1 cellular context compared by ENCODE assay signal in the genomic region with DNA sequence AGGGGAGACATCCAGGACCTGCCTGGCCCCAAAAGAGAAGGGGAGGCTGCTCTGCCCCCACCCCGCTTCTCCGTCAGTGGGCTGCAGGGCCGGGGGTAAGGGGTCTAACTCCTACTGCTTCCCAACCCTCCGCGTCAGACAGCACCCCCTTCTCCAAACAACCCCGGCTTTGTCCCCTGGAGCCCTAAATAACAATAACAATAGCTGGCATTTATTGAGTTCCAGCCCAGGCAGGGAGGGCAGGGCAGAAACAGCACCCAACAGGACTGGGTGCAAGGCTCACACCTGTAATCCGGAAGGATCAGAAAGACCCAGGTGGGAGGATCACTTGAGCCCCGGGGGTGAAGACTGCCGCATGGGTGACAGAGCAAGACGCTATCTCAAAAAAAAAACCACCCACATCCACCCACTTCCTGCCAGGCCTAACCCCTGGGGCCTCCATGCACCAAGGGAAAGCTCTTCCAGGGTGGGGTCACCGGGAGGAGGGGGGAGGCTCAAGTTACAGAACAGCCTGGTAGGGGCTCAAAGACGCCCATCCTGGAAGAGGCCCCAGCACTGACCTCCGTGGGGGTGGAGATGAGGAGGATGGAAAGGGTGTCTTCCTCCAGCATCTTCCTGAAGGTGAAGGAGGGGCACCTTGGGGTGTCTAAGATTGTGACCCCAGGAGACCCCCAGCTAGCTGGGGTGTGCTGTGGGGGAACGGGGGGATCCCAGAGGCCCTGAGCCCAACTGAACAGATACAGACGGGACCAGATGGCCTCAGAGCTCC.
TF ChIP-seq lines count a peak whose summit lies in the region.

No MANE protein-coding gene starts in this region.

TF ChIP-seq in GM12878, 131 proteins besides CTCF, POLR2A, EP300 and RAD21 (continues in another document):
- TF ChIP-seq JUND (IDR thresholded peaks at IDR 0.05; ENCODE audit: low read depth, low read length) (no peak), TCF12 (IDR thresholded peaks at IDR 0.05; ENCODE audit: low read depth, low read length) (no peak), RELA (IDR thresholded peaks at IDR 0.05; ENCODE audit: borderline replicate concordance, partially characterized antibody) (no peak), E2F4 (IDR thresholded peaks at IDR 0.05; ENCODE audit: low read depth, low read length) (no peak), CREM (IDR thresholded peaks at IDR 0.05; ENCODE audit: low read depth) (peak; percentile 31; the same call in 1 of the 2 replicates), EED (IDR thresholded peaks at IDR 0.05; ENCODE audit: low read depth) (peak; percentile 85), FOS (IDR thresholded peaks at IDR 0.05; ENCODE audit: borderline replicate concordance, extremely low read depth, insufficient read length) (no peak), SUZ12 (IDR thresholded peaks at IDR 0.05; ENCODE audit: unreplicated experiment) (no peak), TBL1XR1 (IDR thresholded peaks at IDR 0.05; ENCODE audit: low read depth, low read length) (no peak), MTA2 (IDR thresholded peaks at IDR 0.05; ENCODE audit: low read depth) (no peak; the same call in 1 of the 2 replicates), TARDBP (IDR thresholded peaks at IDR 0.05; ENCODE audit: borderline replicate concordance) (no peak), SIX5 (IDR thresholded peaks at IDR 0.05; ENCODE audit: low read depth, low read length, severe bottlenecking) (no peak), RBBP5 (conservative IDR thresholded peaks at IDR 0.05) (no peak), SIN3A (IDR thresholded peaks at IDR 0.05; ENCODE audit: low read depth, low read length) (no peak), ZNF622 (IDR thresholded peaks at IDR 0.05) (no peak), BCLAF1 (IDR thresholded peaks at IDR 0.05) (no peak), STAT1 (conservative IDR thresholded peaks at IDR 0.05) (no peak), MTA3 (IDR thresholded peaks at IDR 0.05; ENCODE audit: borderline replicate concordance, low read length) (no peak; the same call in 1 of the 2 replicates), MAX (IDR thresholded peaks at IDR 0.05; ENCODE audit: low read depth, low read length) (no peak), LARP7 (IDR thresholded peaks at IDR 0.05) (0 out of 2 replicates have a peak, but pooled peaks have one; percentile 22), RAD51 (IDR thresholded peaks at IDR 0.05) (no peak), ATF2 (IDR thresholded peaks at IDR 0.05; ENCODE audit: low read length) (no peak), PBX3 (IDR thresholded peaks at IDR 0.05; ENCODE audit: insufficient replicate concordance, low read depth, low read length) (no peak), BCL11A (IDR thresholded peaks at IDR 0.05; ENCODE audit: low read depth, low read length) (no peak), ASH2L (IDR thresholded peaks at IDR 0.05; ENCODE audit: borderline replicate concordance, low read depth) (no peak), IRF4 (IDR thresholded peaks at IDR 0.05; ENCODE audit: low read depth, low read length) (no peak), HCFC1 (IDR thresholded peaks at IDR 0.05; ENCODE audit: low read length) (no peak), NFIC (IDR thresholded peaks at IDR 0.05; ENCODE audit: low read depth, low read length) (peak; percentile 48; the same call in 1 of the 2 replicates), ZNF592 (IDR thresholded peaks at IDR 0.05) (no peak), MXI1 (IDR thresholded peaks at IDR 0.05; ENCODE audit: low read depth, low read length) (no peak)
- TF ChIP-seq, protein P1, sequence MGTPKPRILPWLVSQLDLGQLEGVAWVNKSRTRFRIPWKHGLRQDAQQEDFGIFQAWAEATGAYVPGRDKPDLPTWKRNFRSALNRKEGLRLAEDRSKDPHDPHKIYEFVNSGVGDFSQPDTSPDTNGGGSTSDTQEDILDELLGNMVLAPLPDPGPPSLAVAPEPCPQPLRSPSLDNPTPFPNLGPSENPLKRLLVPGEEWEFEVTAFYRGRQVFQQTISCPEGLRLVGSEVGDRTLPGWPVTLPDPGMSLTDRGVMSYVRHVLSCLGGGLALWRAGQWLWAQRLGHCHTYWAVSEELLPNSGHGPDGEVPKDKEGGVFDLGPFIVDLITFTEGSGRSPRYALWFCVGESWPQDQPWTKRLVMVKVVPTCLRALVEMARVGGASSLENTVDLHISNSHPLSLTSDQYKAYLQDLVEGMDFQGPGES (IDR thresholded peaks at IDR 0.05) = no peak
- TF ChIP-seq, protein P2, sequence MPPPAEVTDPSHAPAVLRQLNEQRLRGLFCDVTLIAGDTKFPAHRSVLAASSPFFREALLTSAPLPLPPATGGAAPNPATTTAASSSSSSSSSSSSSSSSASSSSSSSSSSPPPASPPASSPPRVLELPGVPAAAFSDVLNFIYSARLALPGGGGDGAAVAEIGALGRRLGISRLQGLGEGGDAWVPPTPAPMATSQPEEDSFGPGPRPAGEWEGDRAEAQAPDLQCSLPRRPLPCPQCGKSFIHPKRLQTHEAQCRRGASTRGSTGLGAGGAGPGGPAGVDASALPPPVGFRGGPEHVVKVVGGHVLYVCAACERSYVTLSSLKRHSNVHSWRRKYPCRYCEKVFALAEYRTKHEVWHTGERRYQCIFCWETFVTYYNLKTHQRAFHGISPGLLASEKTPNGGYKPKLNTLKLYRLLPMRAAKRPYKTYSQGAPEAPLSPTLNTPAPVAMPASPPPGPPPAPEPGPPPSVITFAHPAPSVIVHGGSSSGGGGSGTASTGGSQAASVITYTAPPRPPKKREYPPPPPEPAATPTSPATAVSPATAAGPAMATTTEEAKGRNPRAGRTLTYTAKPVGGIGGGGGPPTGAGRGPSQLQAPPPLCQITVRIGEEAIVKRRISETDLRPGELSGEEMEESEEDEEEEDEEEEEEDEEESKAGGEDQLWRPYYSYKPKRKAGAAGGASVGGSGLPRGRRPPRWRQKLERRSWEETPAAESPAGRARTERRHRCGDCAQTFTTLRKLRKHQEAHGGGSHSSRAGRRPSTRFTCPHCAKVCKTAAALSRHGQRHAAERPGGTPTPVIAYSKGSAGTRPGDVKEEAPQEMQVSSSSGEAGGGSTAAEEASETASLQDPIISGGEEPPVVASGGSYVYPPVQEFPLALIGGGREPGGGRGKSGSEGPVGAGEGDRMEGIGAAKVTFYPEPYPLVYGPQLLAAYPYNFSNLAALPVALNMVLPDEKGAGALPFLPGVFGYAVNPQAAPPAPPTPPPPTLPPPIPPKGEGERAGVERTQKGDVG (CRISPR knock-in tag; IDR thresholded peaks at IDR 0.05) = no peak
- TF ChIP-seq, protein P3, sequence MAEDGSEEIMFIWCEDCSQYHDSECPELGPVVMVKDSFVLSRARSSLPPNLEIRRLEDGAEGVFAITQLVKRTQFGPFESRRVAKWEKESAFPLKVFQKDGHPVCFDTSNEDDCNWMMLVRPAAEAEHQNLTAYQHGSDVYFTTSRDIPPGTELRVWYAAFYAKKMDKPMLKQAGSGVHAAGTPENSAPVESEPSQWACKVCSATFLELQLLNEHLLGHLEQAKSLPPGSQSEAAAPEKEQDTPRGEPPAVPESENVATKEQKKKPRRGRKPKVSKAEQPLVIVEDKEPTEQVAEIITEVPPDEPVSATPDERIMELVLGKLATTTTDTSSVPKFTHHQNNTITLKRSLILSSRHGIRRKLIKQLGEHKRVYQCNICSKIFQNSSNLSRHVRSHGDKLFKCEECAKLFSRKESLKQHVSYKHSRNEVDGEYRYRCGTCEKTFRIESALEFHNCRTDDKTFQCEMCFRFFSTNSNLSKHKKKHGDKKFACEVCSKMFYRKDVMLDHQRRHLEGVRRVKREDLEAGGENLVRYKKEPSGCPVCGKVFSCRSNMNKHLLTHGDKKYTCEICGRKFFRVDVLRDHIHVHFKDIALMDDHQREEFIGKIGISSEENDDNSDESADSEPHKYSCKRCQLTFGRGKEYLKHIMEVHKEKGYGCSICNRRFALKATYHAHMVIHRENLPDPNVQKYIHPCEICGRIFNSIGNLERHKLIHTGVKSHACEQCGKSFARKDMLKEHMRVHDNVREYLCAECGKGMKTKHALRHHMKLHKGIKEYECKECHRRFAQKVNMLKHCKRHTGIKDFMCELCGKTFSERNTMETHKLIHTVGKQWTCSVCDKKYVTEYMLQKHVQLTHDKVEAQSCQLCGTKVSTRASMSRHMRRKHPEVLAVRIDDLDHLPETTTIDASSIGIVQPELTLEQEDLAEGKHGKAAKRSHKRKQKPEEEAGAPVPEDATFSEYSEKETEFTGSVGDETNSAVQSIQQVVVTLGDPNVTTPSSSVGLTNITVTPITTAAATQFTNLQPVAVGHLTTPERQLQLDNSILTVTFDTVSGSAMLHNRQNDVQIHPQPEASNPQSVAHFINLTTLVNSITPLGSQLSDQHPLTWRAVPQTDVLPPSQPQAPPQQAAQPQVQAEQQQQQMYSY (CRISPR knock-in tag; IDR thresholded peaks at IDR 0.05) = no peak
